1 cellular context compared by ENCODE assay signal in genomic region chr3:186108941-186109865, GRCh38.
TF ChIP-seq lines count a peak whose summit lies in the region.

TSS of gene ETV5 (minus strand) at chr3:186109089. CDS start at chr3:186105868, 3,221 bp downstream.

TF ChIP-seq in HEK293, 187 proteins besides CTCF, POLR2A, EP300 and RAD21 (continued from another document):
- TF ChIP-seq ZBTB21 (tag by site-specific recombination; IDR thresholded peaks at IDR 0.05) (no peak), SP7 (tag by site-specific recombination; IDR thresholded peaks at IDR 0.05) (peak; percentile 20; the same call in 1 of the 2 replicates), EGR2 (tag by site-specific recombination; IDR thresholded peaks at IDR 0.05; ENCODE audit: low read depth) (no peak), MYNN (tag by site-specific recombination; IDR thresholded peaks at IDR 0.05; ENCODE audit: borderline replicate concordance) (no peak), ZFHX2 (tag by site-specific recombination; conservative IDR thresholded peaks at IDR 0.05) (no peak), ZNF626 (tag by site-specific recombination; IDR thresholded peaks at IDR 0.05) (no peak)
